22 cellular contexts compared by ENCODE assay signal in the genomic region with DNA sequence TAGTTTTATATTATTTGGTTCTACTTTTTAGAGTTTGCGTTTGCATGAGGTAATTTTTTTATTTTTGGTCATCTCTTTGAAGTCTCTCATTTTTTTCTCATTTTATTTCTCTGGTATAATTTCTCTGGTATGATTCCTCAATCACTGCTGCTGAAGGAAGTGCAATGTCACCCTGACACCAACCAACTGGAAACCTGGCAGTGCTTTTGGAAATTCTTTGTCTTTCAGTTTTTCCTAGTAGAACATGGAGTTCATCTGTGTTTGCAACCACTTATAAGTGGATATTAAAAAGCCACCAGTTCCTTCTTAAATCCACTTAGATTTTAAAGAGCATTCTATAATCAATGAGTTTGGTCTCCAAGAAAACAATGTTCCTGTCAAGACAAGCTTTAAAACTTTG.
"Had no signal": no experiment of that assay in that cellular context is flagged by ENCODE, and none has a peak within 500 bp of the region (broad histone marks: within the 10 kb centered on the region; RNA-seq: fewer than 3 reads in every experiment).

No MANE protein-coding gene starts in this region.

- H3K27ac ChIP-seq: neural progenitor cell, parathyroid adenoma, psoas muscle had no signal

- H3K36me3 Mint-ChIP-seq: activated naive CD4-positive, alpha-beta T cell treated with anti-CD3 and anti-CD28 coated beads, Interleukin-2, amount 50 U/mL, for 24 hours; natural killer cell; neural progenitor cell; type B pancreatic cell had no signal

- H3K9me3 Mint-ChIP-seq: activated CD4-positive, alpha-beta T cell treated with anti-CD3 and anti-CD28 coated beads, Interleukin-2, amount 10 ng/mL, durations not matched to agents 7 days and 5 days; activated CD8-positive, alpha-beta T cell treated with anti-CD3 and anti-CD28 coated beads for 36 hours; activated T-cell treated with anti-CD3 and anti-CD28 coated beads, Interleukin-2, amount 50 U/mL, for 4 hours; activated T-helper 17 cell treated with anti-CD3 and anti-CD28 coated beads, Interleukin-2, amount 50 U/mL, for 72 hours; natural killer cell; neural progenitor cell; type B pancreatic cell had no signal

- H3K4me1 Mint-ChIP-seq: activated CD4-positive, alpha-beta T cell treated with anti-CD3 and anti-CD28 coated beads, Interleukin-2, amount 10 ng/mL, durations not matched to agents 7 days and 5 days; activated naive CD4-positive, alpha-beta T cell treated with anti-CD3 and anti-CD28 coated beads, Interleukin-2, amount 50 U/mL, for 24 hours; activated T-helper 17 cell treated with anti-CD3 and anti-CD28 coated beads, Interleukin-2, amount 50 U/mL, for 72 hours; natural killer cell; neural progenitor cell; T-helper 17 cell had no signal

- H3K27me3 ChIP-seq: neural progenitor cell, spleen had no signal

- H3K36me3 ChIP-seq: neural progenitor cell, spleen had no signal

- H3K27ac Mint-ChIP-seq: activated CD4-positive, alpha-beta T cell treated with anti-CD3 and anti-CD28 coated beads, Interleukin-2, amount 10 ng/mL, durations not matched to agents 7 days and 5 days; activated CD8-positive, alpha-beta T cell treated with anti-CD3 and anti-CD28 coated beads for 36 hours; activated naive CD4-positive, alpha-beta T cell treated with anti-CD3 and anti-CD28 coated beads, Interleukin-2, amount 50 U/mL, for 24 hours; activated T-helper 17 cell treated with anti-CD3 and anti-CD28 coated beads, Interleukin-2, amount 50 U/mL, for 72 hours; natural killer cell; neural progenitor cell; T-helper 17 cell; type B pancreatic cell had no signal

- DNase-seq: activated CD4-positive, alpha-beta T cell treated with anti-CD3 and anti-CD28 coated beads for 1 hour; activated CD4-positive, alpha-beta T cell treated with anti-CD3 and anti-CD28 coated beads, Interleukin-2, amount 10 ng/mL, durations not matched to agents 7 days and 5 days; activated CD8-positive, alpha-beta T cell treated with anti-CD3 and anti-CD28 coated beads for 36 hours; activated gamma-delta T cell treated with Interleukin-2 at 50 U/mL for 16 hours; activated T-cell treated with anti-CD3 and anti-CD28 coated beads, Interleukin-2, amount 50 U/mL, for 4 hours; effector CD8-positive, alpha-beta T cell; erythroblast; foreskin fibroblast; natural killer cell; occipital lobe; psoas muscle; spleen; stimulated activated CD4-positive, alpha-beta T cell treated with anti-CD3 and anti-CD28 coated beads, Interleukin-2, amount 100 ng/mL, for 48 hours; stimulated activated naive CD4-positive, alpha-beta T cell treated with Interleukin-2 at 50 U/mL for 16 hours; T-helper 17 cell; T1000 had no signal

- H3K4me3 ChIP-seq: neural progenitor cell, spleen had no signal

- ATAC-seq: activated CD8-positive, alpha-beta T cell treated with anti-CD3 and anti-CD28 coated beads for 36 hours; activated T-cell treated with anti-CD3 and anti-CD28 coated beads, Interleukin-2, amount 50 U/mL, for 4 hours; activated T-helper 17 cell treated with anti-CD3 and anti-CD28 coated beads, Interleukin-2, amount 50 U/mL, for 72 hours; natural killer cell; psoas muscle; SK-N-SH treated with all-trans-retinoic acid at 6 μM for 48 hours; T-helper 17 cell had no signal

- H3K9me3 ChIP-seq: psoas muscle, spleen had no signal

- H3K27me3 Mint-ChIP-seq: activated CD4-positive, alpha-beta T cell treated with anti-CD3 and anti-CD28 coated beads, Interleukin-2, amount 10 ng/mL, durations not matched to agents 7 days and 5 days; type B pancreatic cell had no signal

- H3K4me1 ChIP-seq: parathyroid adenoma, spleen had no signal

- H3K4me3 Mint-ChIP-seq: activated CD4-positive, alpha-beta T cell treated with anti-CD3 and anti-CD28 coated beads, Interleukin-2, amount 10 ng/mL, durations not matched to agents 7 days and 5 days; activated CD8-positive, alpha-beta T cell treated with anti-CD3 and anti-CD28 coated beads for 36 hours; activated naive CD4-positive, alpha-beta T cell treated with anti-CD3 and anti-CD28 coated beads, Interleukin-2, amount 50 U/mL, for 24 hours; activated T-cell treated with anti-CD3 and anti-CD28 coated beads, Interleukin-2, amount 50 U/mL, for 4 hours; activated T-helper 17 cell treated with anti-CD3 and anti-CD28 coated beads, Interleukin-2, amount 50 U/mL, for 72 hours; natural killer cell; neural progenitor cell; T-helper 17 cell; type B pancreatic cell had no signal
